Comparison of ENCODE assay signal across 1 cellular context in the genomic region with DNA sequence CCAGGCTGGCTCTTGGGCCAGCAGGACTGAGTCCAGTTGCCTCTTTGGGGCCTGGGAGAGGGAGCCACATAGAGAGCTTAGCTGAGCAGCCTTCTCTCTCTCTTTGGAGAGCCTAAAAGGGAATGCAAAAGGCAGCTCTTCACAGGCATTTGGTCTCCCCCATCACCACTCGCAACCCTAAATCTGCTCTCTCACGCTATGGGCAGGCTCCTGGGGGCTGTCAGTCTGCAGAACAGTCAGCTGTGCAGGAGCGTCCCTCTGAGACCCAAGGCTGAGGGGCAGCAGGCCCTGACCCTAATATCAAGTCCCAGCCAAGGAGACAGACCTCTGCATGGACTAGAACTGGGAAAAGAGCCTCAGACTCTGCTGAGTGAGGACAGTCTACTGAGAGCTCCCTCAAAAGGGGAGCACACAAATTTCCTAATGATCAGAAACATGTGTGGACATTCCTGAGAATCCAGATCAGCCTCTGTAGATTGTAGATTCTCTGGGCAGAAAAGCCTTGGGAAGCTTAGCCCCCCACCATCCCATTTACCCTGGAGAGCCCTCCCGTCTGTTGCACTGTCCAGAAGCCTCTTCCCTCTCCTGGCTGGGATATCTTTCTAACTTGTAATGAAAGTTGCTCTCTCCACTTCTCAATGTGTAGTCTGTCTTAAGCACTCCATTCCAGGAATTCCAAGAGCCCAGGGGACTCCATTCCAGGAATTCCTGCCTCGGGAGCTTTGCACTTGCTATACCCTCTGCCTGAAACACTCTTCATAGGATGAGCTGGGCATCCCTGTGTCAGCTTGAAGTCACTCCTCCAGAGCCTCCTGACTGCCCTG.
TF ChIP-seq lines count a peak whose summit lies in the region.

No MANE protein-coding gene starts in this region.

TF ChIP-seq in H1, 55 proteins besides CTCF, POLR2A, EP300 and RAD21 (continued from another document):
- TF ChIP-seq SIRT6 (IDR thresholded peaks at IDR 0.05; ENCODE audit: low read length) (no peak), TBP (IDR thresholded peaks at IDR 0.05; ENCODE audit: low read depth, low read length) (no peak), SP1 (IDR thresholded peaks at IDR 0.05; ENCODE audit: low read depth, low read length) (peak; percentile 96), TEAD4 (IDR thresholded peaks at IDR 0.05; ENCODE audit: low read depth, low read length) (peak; percentile 100), POU5F1 (IDR thresholded peaks at IDR 0.05; ENCODE audit: low read depth, low read length) (0 out of 2 replicates have a peak, but pooled peaks have one; percentile 19), RFX5 (IDR thresholded peaks at IDR 0.05; ENCODE audit: borderline replicate concordance, low read depth, low read length) (no peak), HDAC2 (IDR thresholded peaks at IDR 0.05; ENCODE audit: borderline replicate concordance in 1 of 2, low read depth in 2 of 2, low read length in 2 of 2) (no peak), EZH2 (IDR thresholded peaks at IDR 0.05; ENCODE audit: low read depth, low read length, severe bottlenecking) (no peak), CHD1 (IDR thresholded peaks at IDR 0.05; ENCODE audit: low read depth, low read length) (no peak), SUZ12 (IDR thresholded peaks at IDR 0.05; ENCODE audit: low read length) (no peak), SRF (IDR thresholded peaks at IDR 0.05; ENCODE audit: low read depth, low read length) (no peak)
